ENCODE assay signal across 1 cellular context in the genomic region with DNA sequence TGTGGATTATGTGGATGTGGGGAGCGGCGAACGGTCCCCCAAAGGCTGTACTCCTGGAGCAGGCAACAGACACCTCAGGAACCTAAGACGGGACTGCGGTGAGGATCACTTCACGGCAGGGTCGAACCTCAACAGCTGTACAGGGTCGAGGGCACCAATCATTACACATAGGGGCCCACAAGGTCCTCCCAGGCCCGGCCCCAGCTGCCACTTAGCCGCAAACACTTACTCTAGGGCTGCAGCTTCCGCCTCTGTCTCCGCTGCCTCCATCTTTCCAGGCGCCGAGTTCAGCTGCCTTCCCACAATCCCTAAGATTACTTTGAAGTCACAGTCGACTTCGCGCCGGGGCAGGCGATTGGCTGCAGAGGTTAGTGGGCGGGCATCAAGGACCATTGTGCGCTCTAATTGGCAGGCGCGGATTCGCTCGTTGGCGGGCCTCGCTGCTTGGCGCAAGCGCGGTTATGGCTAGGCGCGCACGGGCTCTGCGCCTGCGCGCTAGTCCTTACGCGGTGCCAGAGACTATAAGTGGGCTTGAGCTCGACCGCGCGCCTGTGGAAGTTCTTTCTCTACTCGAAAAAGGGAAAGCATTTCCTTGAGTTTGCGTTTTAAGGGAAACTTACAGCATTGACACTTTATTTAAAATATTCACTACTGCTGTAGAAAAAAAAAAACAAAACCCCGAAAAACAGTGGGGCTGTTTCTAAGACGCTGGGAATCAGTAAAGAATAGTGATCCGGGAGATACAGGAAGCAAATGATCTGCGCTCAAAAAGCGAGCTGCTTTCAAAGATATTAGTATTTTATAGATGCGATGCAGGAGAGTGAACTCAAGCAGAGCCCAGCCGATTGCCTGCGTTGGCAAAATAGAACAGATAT.
TF ChIP-seq lines count a peak whose summit lies in the region.

A gene with protein sequence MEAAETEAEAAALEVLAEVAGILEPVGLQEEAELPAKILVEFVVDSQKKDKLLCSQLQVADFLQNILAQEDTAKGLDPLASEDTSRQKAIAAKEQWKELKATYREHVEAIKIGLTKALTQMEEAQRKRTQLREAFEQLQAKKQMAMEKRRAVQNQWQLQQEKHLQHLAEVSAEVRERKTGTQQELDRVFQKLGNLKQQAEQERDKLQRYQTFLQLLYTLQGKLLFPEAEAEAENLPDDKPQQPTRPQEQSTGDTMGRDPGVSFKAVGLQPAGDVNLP (minus strand): TSS at position 293 of the 875 bp plus-strand sequence. CDS start 23 bp downstream, at position 270.

TF ChIP-seq in K562, 482 proteins besides CTCF, POLR2A, EP300 and RAD21 (continued from another document and continues in another):
- TF ChIP-seq, protein P1, sequence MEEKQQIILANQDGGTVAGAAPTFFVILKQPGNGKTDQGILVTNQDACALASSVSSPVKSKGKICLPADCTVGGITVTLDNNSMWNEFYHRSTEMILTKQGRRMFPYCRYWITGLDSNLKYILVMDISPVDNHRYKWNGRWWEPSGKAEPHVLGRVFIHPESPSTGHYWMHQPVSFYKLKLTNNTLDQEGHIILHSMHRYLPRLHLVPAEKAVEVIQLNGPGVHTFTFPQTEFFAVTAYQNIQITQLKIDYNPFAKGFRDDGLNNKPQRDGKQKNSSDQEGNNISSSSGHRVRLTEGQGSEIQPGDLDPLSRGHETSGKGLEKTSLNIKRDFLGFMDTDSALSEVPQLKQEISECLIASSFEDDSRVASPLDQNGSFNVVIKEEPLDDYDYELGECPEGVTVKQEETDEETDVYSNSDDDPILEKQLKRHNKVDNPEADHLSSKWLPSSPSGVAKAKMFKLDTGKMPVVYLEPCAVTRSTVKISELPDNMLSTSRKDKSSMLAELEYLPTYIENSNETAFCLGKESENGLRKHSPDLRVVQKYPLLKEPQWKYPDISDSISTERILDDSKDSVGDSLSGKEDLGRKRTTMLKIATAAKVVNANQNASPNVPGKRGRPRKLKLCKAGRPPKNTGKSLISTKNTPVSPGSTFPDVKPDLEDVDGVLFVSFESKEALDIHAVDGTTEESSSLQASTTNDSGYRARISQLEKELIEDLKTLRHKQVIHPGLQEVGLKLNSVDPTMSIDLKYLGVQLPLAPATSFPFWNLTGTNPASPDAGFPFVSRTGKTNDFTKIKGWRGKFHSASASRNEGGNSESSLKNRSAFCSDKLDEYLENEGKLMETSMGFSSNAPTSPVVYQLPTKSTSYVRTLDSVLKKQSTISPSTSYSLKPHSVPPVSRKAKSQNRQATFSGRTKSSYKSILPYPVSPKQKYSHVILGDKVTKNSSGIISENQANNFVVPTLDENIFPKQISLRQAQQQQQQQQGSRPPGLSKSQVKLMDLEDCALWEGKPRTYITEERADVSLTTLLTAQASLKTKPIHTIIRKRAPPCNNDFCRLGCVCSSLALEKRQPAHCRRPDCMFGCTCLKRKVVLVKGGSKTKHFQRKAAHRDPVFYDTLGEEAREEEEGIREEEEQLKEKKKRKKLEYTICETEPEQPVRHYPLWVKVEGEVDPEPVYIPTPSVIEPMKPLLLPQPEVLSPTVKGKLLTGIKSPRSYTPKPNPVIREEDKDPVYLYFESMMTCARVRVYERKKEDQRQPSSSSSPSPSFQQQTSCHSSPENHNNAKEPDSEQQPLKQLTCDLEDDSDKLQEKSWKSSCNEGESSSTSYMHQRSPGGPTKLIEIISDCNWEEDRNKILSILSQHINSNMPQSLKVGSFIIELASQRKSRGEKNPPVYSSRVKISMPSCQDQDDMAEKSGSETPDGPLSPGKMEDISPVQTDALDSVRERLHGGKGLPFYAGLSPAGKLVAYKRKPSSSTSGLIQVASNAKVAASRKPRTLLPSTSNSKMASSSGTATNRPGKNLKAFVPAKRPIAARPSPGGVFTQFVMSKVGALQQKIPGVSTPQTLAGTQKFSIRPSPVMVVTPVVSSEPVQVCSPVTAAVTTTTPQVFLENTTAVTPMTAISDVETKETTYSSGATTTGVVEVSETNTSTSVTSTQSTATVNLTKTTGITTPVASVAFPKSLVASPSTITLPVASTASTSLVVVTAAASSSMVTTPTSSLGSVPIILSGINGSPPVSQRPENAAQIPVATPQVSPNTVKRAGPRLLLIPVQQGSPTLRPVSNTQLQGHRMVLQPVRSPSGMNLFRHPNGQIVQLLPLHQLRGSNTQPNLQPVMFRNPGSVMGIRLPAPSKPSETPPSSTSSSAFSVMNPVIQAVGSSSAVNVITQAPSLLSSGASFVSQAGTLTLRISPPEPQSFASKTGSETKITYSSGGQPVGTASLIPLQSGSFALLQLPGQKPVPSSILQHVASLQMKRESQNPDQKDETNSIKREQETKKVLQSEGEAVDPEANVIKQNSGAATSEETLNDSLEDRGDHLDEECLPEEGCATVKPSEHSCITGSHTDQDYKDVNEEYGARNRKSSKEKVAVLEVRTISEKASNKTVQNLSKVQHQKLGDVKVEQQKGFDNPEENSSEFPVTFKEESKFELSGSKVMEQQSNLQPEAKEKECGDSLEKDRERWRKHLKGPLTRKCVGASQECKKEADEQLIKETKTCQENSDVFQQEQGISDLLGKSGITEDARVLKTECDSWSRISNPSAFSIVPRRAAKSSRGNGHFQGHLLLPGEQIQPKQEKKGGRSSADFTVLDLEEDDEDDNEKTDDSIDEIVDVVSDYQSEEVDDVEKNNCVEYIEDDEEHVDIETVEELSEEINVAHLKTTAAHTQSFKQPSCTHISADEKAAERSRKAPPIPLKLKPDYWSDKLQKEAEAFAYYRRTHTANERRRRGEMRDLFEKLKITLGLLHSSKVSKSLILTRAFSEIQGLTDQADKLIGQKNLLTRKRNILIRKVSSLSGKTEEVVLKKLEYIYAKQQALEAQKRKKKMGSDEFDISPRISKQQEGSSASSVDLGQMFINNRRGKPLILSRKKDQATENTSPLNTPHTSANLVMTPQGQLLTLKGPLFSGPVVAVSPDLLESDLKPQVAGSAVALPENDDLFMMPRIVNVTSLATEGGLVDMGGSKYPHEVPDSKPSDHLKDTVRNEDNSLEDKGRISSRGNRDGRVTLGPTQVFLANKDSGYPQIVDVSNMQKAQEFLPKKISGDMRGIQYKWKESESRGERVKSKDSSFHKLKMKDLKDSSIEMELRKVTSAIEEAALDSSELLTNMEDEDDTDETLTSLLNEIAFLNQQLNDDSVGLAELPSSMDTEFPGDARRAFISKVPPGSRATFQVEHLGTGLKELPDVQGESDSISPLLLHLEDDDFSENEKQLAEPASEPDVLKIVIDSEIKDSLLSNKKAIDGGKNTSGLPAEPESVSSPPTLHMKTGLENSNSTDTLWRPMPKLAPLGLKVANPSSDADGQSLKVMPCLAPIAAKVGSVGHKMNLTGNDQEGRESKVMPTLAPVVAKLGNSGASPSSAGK (IDR thresholded peaks at IDR 0.05), result 0 out of 2 replicates have a peak, but pooled peaks have one; percentile 14
- TF ChIP-seq CCAR2 (IDR thresholded peaks at IDR 0.05; ENCODE audit: low read depth, low read length) (no peak), ZNF436 (CRISPR knock-in tag; IDR thresholded peaks at IDR 0.05) (no peak), SNRNP70 (optimal IDR thresholded peaks at IDR 0.05; ENCODE audit: low read depth, low read length) (no peak), FOXJ3 (CRISPR knock-in tag; IDR thresholded peaks at IDR 0.05) (no peak), ZNF175 (CRISPR knock-in tag; IDR thresholded peaks at IDR 0.05; ENCODE audit: low read depth) (no peak), TAF1 (IDR thresholded peaks at IDR 0.05; ENCODE audit: control insufficient read depth, extremely low read depth, insufficient read depth, low read length, severe bottlenecking) (peak; percentile 87), SMARCB1 (IDR thresholded peaks at IDR 0.05; ENCODE audit: insufficient read length, low read depth) (no peak), FOXP1 (CRISPR knock-in tag; IDR thresholded peaks at IDR 0.05) (no peak), ZC3H4 (CRISPR knock-in tag; IDR thresholded peaks at IDR 0.05; ENCODE audit: borderline replicate concordance) (no peak), LEF1 (IDR thresholded peaks at IDR 0.05) (peak; percentile 94), USF2 (CRISPR knock-in tag; IDR thresholded peaks at IDR 0.05) (no peak), IRF1 (CRISPR knock-in tag; IDR thresholded peaks at IDR 0.05; ENCODE audit: borderline replicate concordance) (no peak), SREBF2 (CRISPR knock-in tag; IDR thresholded peaks at IDR 0.05) (no peak), MCM7 (IDR thresholded peaks at IDR 0.05) (no peak), ZNF274 (IDR thresholded peaks at IDR 0.05; ENCODE audit: borderline replicate concordance, low read depth, low read length) (no peak), ZNF584 (CRISPR knock-in tag; IDR thresholded peaks at IDR 0.05; ENCODE audit: low read depth) (no peak), CHCHD3 (CRISPR knock-in tag; IDR thresholded peaks at IDR 0.05) (no peak), ZNF12 (CRISPR knock-in tag; IDR thresholded peaks at IDR 0.05) (no peak), ZNF830 (CRISPR knock-in tag; IDR thresholded peaks at IDR 0.05) (no peak), ZNF75A (CRISPR knock-in tag; IDR thresholded peaks at IDR 0.05) (no peak), MAZ (CRISPR knock-in tag; conservative IDR thresholded peaks at IDR 0.05 in 1 of 2, IDR thresholded peaks at IDR 0.05 in 1 of 2) (0 out of 4 replicates have a peak, but pooled peaks of 1 of the 2 experiments have one; percentile 27)
- TF ChIP-seq, protein P2, sequence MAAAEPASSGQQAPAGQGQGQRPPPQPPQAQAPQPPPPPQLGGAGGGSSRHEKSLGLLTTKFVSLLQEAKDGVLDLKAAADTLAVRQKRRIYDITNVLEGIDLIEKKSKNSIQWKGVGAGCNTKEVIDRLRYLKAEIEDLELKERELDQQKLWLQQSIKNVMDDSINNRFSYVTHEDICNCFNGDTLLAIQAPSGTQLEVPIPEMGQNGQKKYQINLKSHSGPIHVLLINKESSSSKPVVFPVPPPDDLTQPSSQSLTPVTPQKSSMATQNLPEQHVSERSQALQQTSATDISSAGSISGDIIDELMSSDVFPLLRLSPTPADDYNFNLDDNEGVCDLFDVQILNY (CRISPR knock-in tag; IDR thresholded peaks at IDR 0.05), result no peak
- TF ChIP-seq, protein P3, sequence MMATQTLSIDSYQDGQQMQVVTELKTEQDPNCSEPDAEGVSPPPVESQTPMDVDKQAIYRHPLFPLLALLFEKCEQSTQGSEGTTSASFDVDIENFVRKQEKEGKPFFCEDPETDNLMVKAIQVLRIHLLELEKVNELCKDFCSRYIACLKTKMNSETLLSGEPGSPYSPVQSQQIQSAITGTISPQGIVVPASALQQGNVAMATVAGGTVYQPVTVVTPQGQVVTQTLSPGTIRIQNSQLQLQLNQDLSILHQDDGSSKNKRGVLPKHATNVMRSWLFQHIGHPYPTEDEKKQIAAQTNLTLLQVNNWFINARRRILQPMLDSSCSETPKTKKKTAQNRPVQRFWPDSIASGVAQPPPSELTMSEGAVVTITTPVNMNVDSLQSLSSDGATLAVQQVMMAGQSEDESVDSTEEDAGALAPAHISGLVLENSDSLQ (IDR thresholded peaks at IDR 0.05), result peak; percentile 90
- TF ChIP-seq, protein P4, sequence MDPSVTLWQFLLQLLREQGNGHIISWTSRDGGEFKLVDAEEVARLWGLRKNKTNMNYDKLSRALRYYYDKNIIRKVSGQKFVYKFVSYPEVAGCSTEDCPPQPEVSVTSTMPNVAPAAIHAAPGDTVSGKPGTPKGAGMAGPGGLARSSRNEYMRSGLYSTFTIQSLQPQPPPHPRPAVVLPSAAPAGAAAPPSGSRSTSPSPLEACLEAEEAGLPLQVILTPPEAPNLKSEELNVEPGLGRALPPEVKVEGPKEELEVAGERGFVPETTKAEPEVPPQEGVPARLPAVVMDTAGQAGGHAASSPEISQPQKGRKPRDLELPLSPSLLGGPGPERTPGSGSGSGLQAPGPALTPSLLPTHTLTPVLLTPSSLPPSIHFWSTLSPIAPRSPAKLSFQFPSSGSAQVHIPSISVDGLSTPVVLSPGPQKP (CRISPR knock-in tag; IDR thresholded peaks at IDR 0.05), result no peak
- TF ChIP-seq, protein P5, sequence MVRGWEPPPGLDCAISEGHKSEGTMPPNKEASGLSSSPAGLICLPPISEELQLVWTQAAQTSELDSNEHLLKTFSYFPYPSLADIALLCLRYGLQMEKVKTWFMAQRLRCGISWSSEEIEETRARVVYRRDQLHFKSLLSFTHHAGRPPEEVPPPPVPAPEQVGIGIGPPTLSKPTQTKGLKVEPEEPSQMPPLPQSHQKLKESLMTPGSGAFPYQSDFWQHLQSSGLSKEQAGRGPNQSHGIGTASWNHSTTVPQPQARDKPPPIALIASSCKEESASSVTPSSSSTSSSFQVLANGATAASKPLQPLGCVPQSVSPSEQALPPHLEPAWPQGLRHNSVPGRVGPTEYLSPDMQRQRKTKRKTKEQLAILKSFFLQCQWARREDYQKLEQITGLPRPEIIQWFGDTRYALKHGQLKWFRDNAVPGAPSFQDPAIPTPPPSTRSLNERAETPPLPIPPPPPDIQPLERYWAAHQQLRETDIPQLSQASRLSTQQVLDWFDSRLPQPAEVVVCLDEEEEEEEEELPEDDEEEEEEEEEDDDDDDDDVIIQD (CRISPR knock-in tag; IDR thresholded peaks at IDR 0.05), result no peak
- TF ChIP-seq, protein P6, sequence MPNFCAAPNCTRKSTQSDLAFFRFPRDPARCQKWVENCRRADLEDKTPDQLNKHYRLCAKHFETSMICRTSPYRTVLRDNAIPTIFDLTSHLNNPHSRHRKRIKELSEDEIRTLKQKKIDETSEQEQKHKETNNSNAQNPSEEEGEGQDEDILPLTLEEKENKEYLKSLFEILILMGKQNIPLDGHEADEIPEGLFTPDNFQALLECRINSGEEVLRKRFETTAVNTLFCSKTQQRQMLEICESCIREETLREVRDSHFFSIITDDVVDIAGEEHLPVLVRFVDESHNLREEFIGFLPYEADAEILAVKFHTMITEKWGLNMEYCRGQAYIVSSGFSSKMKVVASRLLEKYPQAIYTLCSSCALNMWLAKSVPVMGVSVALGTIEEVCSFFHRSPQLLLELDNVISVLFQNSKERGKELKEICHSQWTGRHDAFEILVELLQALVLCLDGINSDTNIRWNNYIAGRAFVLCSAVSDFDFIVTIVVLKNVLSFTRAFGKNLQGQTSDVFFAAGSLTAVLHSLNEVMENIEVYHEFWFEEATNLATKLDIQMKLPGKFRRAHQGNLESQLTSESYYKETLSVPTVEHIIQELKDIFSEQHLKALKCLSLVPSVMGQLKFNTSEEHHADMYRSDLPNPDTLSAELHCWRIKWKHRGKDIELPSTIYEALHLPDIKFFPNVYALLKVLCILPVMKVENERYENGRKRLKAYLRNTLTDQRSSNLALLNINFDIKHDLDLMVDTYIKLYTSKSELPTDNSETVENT (CRISPR knock-in tag; IDR thresholded peaks at IDR 0.05), result 0 out of 2 replicates have a peak, but pooled peaks have one; percentile 24
